Comparison of ENCODE assay signal across 12 cellular contexts in genomic region chr10:116888380-116889055, GRCh38. TPM values are rescaled to one million over a fixed set of nuclear protein-coding genes. Genes with fewer than 3 reads are reported as not detected.
DNase-seq lines count a peak whose midpoint lies in the region; ATAC-seq and TF ChIP-seq lines count a peak whose summit lies in the region.
"Had no signal": no experiment of that assay in that cellular context is flagged by ENCODE, and none has a peak within 500 bp of the region (broad histone marks: within the 10 kb centered on the region; RNA-seq: fewer than 3 reads in every experiment).

No MANE protein-coding gene starts in this region.

- ATAC-seq in GM18873 (IDR thresholded peaks at IDR 0.05; ENCODE audit: low FRiP score, unreplicated experiment), result no peak

- H3K36me3 ChIP-seq in liver (ENCODE audit: control insufficient read depth in 4 of 4, insufficient read depth in 3 of 4, low read depth in 1 of 4, low read length in 3 of 4) (peaks cover 0 to 2% (median under 1%) of the 10 kb centered on the region in 4 donors), esophagus squamous epithelium (no peaks in the 10 kb centered on the region)
- H3K36me3 ChIP-seq: ovary, tibial nerve had no signal

- H3K4me3 ChIP-seq in choroid plexus epithelial cell (ENCODE audit: low read depth, low read length) (no peak overlapping the region), liver (ENCODE audit: low read depth in 1 of 3, low read length in 3 of 3) (no peak overlapping the region), esophagus squamous epithelium (no peak overlapping the region)
- H3K4me3 ChIP-seq: ovary, tibial nerve had no signal

- H3K27ac ChIP-seq in liver (ENCODE audit: low read depth in 1 of 2, low read length in 2 of 2) (peak overlapping the region; percentile 31 to 70), esophagus squamous epithelium (no peak overlapping the region)
- H3K27ac ChIP-seq: ovary, tibial nerve had no signal

- no peak overlapping the region for H3K9ac ChIP-seq in liver (ENCODE audit: low read depth in 1 of 2, low read length in 2 of 2)

- H3K27ac Mint-ChIP-seq in osteocyte (ENCODE audit: unreplicated experiment), result no peak overlapping the region
- H3K27ac Mint-ChIP-seq: activated naive CD8-positive, alpha-beta T cell; CD4-positive, CD25-positive, alpha-beta regulatory T cell had no signal

- TF ChIP-seq RAD21 in liver (IDR thresholded peaks at IDR 0.05), result peak; percentile 42 to 50

- 48% methylated on average over 7 of the region's 7 CpGs for WGBS in liver
- 40 to 58% methylated on average over 7 of the region's 7 CpGs for WGBS in esophagus squamous epithelium, 2 donors

- H3K27me3 Mint-ChIP-seq in osteocyte (ENCODE audit: unreplicated experiment), result no peaks in the 10 kb centered on the region

- TF ChIP-seq POLR2A in esophagus squamous epithelium (IDR thresholded peaks at IDR 0.05), result no peak

- DNase-seq in 8988T (peak; percentile 26), HT1080 (ENCODE audit: low read depth) (peak; percentile 91), choroid plexus epithelial cell (ENCODE audit: low read depth) (peak; percentile 87), esophagus squamous epithelium (lab: John Stamatoyannopoulos, UW) (no peak), NCI-H1694 treated with DMSO at 0.1 percent for 48 hours (lab: John Stamatoyannopoulos, UW) (no peak), osteocyte (ENCODE audit: extremely low spot score, unreplicated experiment) (no peak)
- DNase-seq: CD4-positive, CD25-positive, alpha-beta regulatory T cell had no signal

- no peaks in the 10 kb centered on the region for H3K9me3 Mint-ChIP-seq in osteocyte (ENCODE audit: unreplicated experiment)

- intact Hi-C loops in esophagus squamous epithelium (cut with DNase I), result no loop called here

- H3K4me3 Mint-ChIP-seq in osteocyte (ENCODE audit: unreplicated experiment), result no peak overlapping the region
- H3K4me3 Mint-ChIP-seq: activated naive CD8-positive, alpha-beta T cell; CD4-positive, CD25-positive, alpha-beta regulatory T cell had no signal

- no peak for TF ChIP-seq CTCF in choroid plexus epithelial cell (conservative IDR thresholded peaks at IDR 0.05; ENCODE audit: low read depth, low read length)
- TF ChIP-seq CTCF in liver (IDR thresholded peaks at IDR 0.05; ENCODE audit: low read depth, low read length, missing input control), result no peak
- no peak for TF ChIP-seq CTCF in esophagus squamous epithelium (IDR thresholded peaks at IDR 0.05)
- TF ChIP-seq CTCF in osteocyte (IDR thresholded peaks at IDR 0.05), result no peak

- peaks cover 3% of the 10 kb centered on the region for H3K36me3 Mint-ChIP-seq in osteocyte (ENCODE audit: unreplicated experiment)
- H3K36me3 Mint-ChIP-seq: activated naive CD8-positive, alpha-beta T cell; CD4-positive, CD25-positive, alpha-beta regulatory T cell had no signal

- H3K9me3 ChIP-seq in liver (ENCODE audit: control insufficient read depth in 4 of 4, low read length in 3 of 4) (no peaks in the 10 kb centered on the region), esophagus squamous epithelium (no peaks in the 10 kb centered on the region)
- H3K9me3 ChIP-seq: ovary, tibial nerve had no signal

- H3K4me1 Mint-ChIP-seq in osteocyte (ENCODE audit: unreplicated experiment), result peaks cover 31% of the 10 kb centered on the region

- H3K4me1 ChIP-seq in liver (ENCODE audit: control insufficient read depth in 4 of 4, insufficient read depth in 4 of 4, low read length in 3 of 4) (peaks cover 4 to 18% (median 14%) of the 10 kb centered on the region in 4 donors), esophagus squamous epithelium (peaks cover 0 to 17% (median 3%) of the 10 kb centered on the region in 3 donors)

- H3K27me3 ChIP-seq in liver (ENCODE audit: control insufficient read depth in 4 of 4, insufficient read depth in 4 of 4, low read length in 3 of 4) (no peaks in the 10 kb centered on the region), esophagus squamous epithelium (no peaks in the 10 kb centered on the region)
- H3K27me3 ChIP-seq: ovary, tibial nerve had no signal

TF ChIP-seq in liver, 16 proteins besides CTCF, POLR2A, EP300 and RAD21:
- TF ChIP-seq ATF3 (IDR thresholded peaks at IDR 0.05) (peak; percentile 95), SP1 (IDR thresholded peaks at IDR 0.05) (peak; percentile 13), NR2F2 (IDR thresholded peaks at IDR 0.05) (no peak), HNF4A (conservative IDR thresholded peaks at IDR 0.05) (peak; percentile 58 to 72), FOXA2 (IDR thresholded peaks at IDR 0.05) (no peak), ZBTB33 (IDR thresholded peaks at IDR 0.05) (no peak), YY1 (IDR thresholded peaks at IDR 0.05) (no peak), RXRA (IDR thresholded peaks at IDR 0.05) (peak; percentile 35 to 65), JUND (IDR thresholded peaks at IDR 0.05) (peak; percentile 92 to 96)
TF ChIP-seq in liver: peak in this region for 5.

RNA-seq across cellular contexts. Expression of gene ENO4, which starts 39.2 kb away (rescaled TPM):
- not detected in 2 replicates for total RNA-seq in HT1080 (2014; rRNA removed; shearing (Covaris generic))
- 0.06 TPM in 1 of 2 replicates, not detected in the other for polyA plus RNA-seq in HT1080 (2015; cell fraction: cytosol; rRNA removed)
- not detected in 2 replicates for polyA plus RNA-seq in HT1080 (2015; cell fraction: nucleus; rRNA removed)
- under 1 TPM; 0.08 to 0.19 TPM for total RNA-seq in liver
- under 1 TPM; 0.03 to 0.13 TPM for polyA plus RNA-seq in liver
- total RNA-seq in esophagus squamous epithelium, result under 1 TPM in 2 of 4 donors, not detected in 2; 0.19 to 0.64 TPM
- total RNA-seq in osteocyte, result 0.70 and 0.76 TPM in 2 replicates
- total RNA-seq: CD4-positive, CD25-positive, alpha-beta regulatory T cell had no signal
- polyA plus RNA-seq: CD4-positive, CD25-positive, alpha-beta regulatory T cell had no signal

Comparison
In these comparisons a context has a peak if more than half of its experiments do, and no peak if none do; other contexts are left out.
1. DNase-seq: peak in 8988T (single experiment), HT1080 (single experiment) and choroid plexus epithelial cell (single experiment); none in esophagus squamous epithelium (single experiment), NCI-H1694 treated with DMSO at 0.1 percent for 48 hours (single experiment) and osteocyte (single experiment).
2. H3K27ac ChIP-seq: peak in liver (2 of 2); none in esophagus squamous epithelium (0 of 4).